In genomic region chr20:19405958-19406357, GRCh38 we compare ENCODE assay signal across 35 cellular contexts.
"Had no signal": no experiment of that assay in that cellular context is flagged by ENCODE, and none has a peak within 500 bp of the region (broad histone marks: within the 10 kb centered on the region; RNA-seq: fewer than 3 reads in every experiment).

No MANE protein-coding gene starts in this region.

- H3K27me3 Mint-ChIP-seq: activated CD4-positive, alpha-beta memory T cell treated with anti-CD3 and anti-CD28 coated beads, Interleukin-2, amount 10 ng/mL, durations not matched to agents 7 days and 5 days; activated CD4-positive, alpha-beta T cell treated with anti-CD3 and anti-CD28 coated beads for 36 hours; activated CD8-positive, alpha-beta memory T cell treated with anti-CD3 and anti-CD28 coated beads, Interleukin-2, amount 10 ng/mL, durations not matched to agents 7 days and 5 days; activated T-helper 17 cell treated with anti-CD3 and anti-CD28 coated beads, Interleukin-2, amount 50 U/mL, for 72 hours; central memory CD8-positive, alpha-beta T cell had no signal

- H3K27me3 ChIP-seq: ascending aorta, cardiac muscle cell, MG63, SJSA1 had no signal

- H3K9me3 ChIP-seq: ascending aorta, MG63, SJSA1, SK-N-SH had no signal

- DNase-seq: activated CD4-positive, alpha-beta memory T cell treated with anti-CD3 and anti-CD28 coated beads, Interleukin-2, amount 10 ng/mL, durations not matched to agents 7 days and 5 days; activated CD4-positive, alpha-beta T cell treated with anti-CD3 and anti-CD28 coated beads for 36 hours; activated CD8-positive, alpha-beta memory T cell treated with anti-CD3 and anti-CD28 coated beads for 24 hours; activated CD8-positive, alpha-beta memory T cell treated with anti-CD3 and anti-CD28 coated beads, Interleukin-2, amount 10 ng/mL, durations not matched to agents 7 days and 5 days; activated CD8-positive, alpha-beta memory T cell treated with anti-CD3 and anti-CD28 coated beads, Interleukin-2, amount 50 U/mL, for 48 hours; activated effector memory CD4-positive, alpha-beta T cell treated with anti-CD3 and anti-CD28 coated beads, Interleukin-2, amount 50 U/mL, for 16 hours; activated naive CD4-positive, alpha-beta T cell; activated naive CD4-positive, alpha-beta T cell treated with anti-CD3 and anti-CD28 coated beads, Interleukin-2, amount 50 U/mL, for 16 hours; activated naive CD8-positive, alpha-beta T cell treated with anti-CD3 and anti-CD28 coated beads, Interleukin-2, amount 10 ng/mL, durations not matched to agents 7 days and 5 days; activated T-cell treated with anti-CD3 and anti-CD28 coated beads, Interleukin-2, amount 50 U/mL, for 72 hours; amygdala; Kasumi-1; KG1; MG63; NCI-H1048; NCI-H1105 treated with DMSO at 0.1 percent for 48 hours; NCI-H1436; NCI-H1694 treated with DMSO at 0.1 percent for 48 hours; NCI-H2029; NCI-H345; NCI-H526 treated with DMSO at 0.1 percent for 48 hours; NCI-H774; RPMI8226; SHP77 treated with DMSO at 0.1 percent for 48 hours; SK-N-SH had no signal

- H3K4me3 Mint-ChIP-seq: activated CD4-positive, alpha-beta memory T cell treated with anti-CD3 and anti-CD28 coated beads, Interleukin-2, amount 10 ng/mL, durations not matched to agents 7 days and 5 days; activated CD4-positive, alpha-beta T cell treated with anti-CD3 and anti-CD28 coated beads for 36 hours; activated CD8-positive, alpha-beta memory T cell treated with anti-CD3 and anti-CD28 coated beads, Interleukin-2, amount 10 ng/mL, durations not matched to agents 7 days and 5 days; activated naive CD8-positive, alpha-beta T cell treated with anti-CD3 and anti-CD28 coated beads, Interleukin-2, amount 10 ng/mL, durations not matched to agents 7 days and 5 days; activated T-cell treated with anti-CD3 and anti-CD28 coated beads, Interleukin-2, amount 50 U/mL, for 72 hours; activated T-helper 17 cell treated with anti-CD3 and anti-CD28 coated beads, Interleukin-2, amount 50 U/mL, for 72 hours; central memory CD8-positive, alpha-beta T cell; T-helper 1 cell treated with Interleukin-12 subunit alpha and Interleukin-12 subunit beta and Interleukin-4 antibody, amounts not matched to agents 30 μg/mL and 1 μg/mL, for 36 hours; T-helper 2 cell treated with Interferon-gamma antibody and Interleukin-4, amounts not matched to agents 5 μg/mL and 100 μg/mL, for 36 hours; WTC11 had no signal

- ATAC-seq: activated CD4-positive, alpha-beta T cell treated with anti-CD3 and anti-CD28 coated beads for 36 hours; activated CD4-positive, CD25-positive, alpha-beta regulatory T cell treated with anti-CD3 and anti-CD28 coated beads, Interleukin-2, amount 50 U/mL, for 24 hours; activated CD8-positive, alpha-beta memory T cell treated with anti-CD3 and anti-CD28 coated beads, Interleukin-2, amount 10 ng/mL, durations not matched to agents 7 days and 5 days; activated T-cell treated with anti-CD3 and anti-CD28 coated beads, Interleukin-2, amount 50 U/mL, for 72 hours; activated T-helper 17 cell treated with anti-CD3 and anti-CD28 coated beads, Interleukin-2, amount 50 U/mL, for 72 hours; Panc1; WTC11 had no signal

- H3K4me3 ChIP-seq: ascending aorta, cardiac muscle cell, MG63, SJSA1 had no signal

- H3K9me3 Mint-ChIP-seq: activated naive CD8-positive, alpha-beta T cell treated with anti-CD3 and anti-CD28 coated beads, Interleukin-2, amount 10 ng/mL, durations not matched to agents 7 days and 5 days; activated T-cell treated with anti-CD3 and anti-CD28 coated beads, Interleukin-2, amount 50 U/mL, for 72 hours; T-helper 2 cell treated with Interferon-gamma antibody and Interleukin-4, amounts not matched to agents 5 μg/mL and 100 μg/mL, for 36 hours had no signal

- H3K4me1 ChIP-seq: ascending aorta, SJSA1 had no signal

- H3K4me1 Mint-ChIP-seq: activated CD4-positive, alpha-beta memory T cell treated with anti-CD3 and anti-CD28 coated beads, Interleukin-2, amount 10 ng/mL, durations not matched to agents 7 days and 5 days; activated CD4-positive, alpha-beta T cell treated with anti-CD3 and anti-CD28 coated beads for 36 hours; activated CD8-positive, alpha-beta memory T cell treated with anti-CD3 and anti-CD28 coated beads, Interleukin-2, amount 10 ng/mL, durations not matched to agents 7 days and 5 days; activated naive CD8-positive, alpha-beta T cell treated with anti-CD3 and anti-CD28 coated beads, Interleukin-2, amount 10 ng/mL, durations not matched to agents 7 days and 5 days; activated T-helper 17 cell treated with anti-CD3 and anti-CD28 coated beads, Interleukin-2, amount 50 U/mL, for 72 hours; central memory CD8-positive, alpha-beta T cell had no signal

- H3K36me3 Mint-ChIP-seq: activated CD8-positive, alpha-beta memory T cell treated with anti-CD3 and anti-CD28 coated beads, Interleukin-2, amount 10 ng/mL, durations not matched to agents 7 days and 5 days had no signal

- H3K27ac Mint-ChIP-seq: activated CD4-positive, alpha-beta memory T cell treated with anti-CD3 and anti-CD28 coated beads, Interleukin-2, amount 10 ng/mL, durations not matched to agents 7 days and 5 days; activated CD4-positive, alpha-beta T cell treated with anti-CD3 and anti-CD28 coated beads for 36 hours; activated CD8-positive, alpha-beta memory T cell treated with anti-CD3 and anti-CD28 coated beads, Interleukin-2, amount 10 ng/mL, durations not matched to agents 7 days and 5 days; activated naive CD8-positive, alpha-beta T cell treated with anti-CD3 and anti-CD28 coated beads, Interleukin-2, amount 10 ng/mL, durations not matched to agents 7 days and 5 days; activated T-cell treated with anti-CD3 and anti-CD28 coated beads, Interleukin-2, amount 50 U/mL, for 72 hours; activated T-helper 17 cell treated with anti-CD3 and anti-CD28 coated beads, Interleukin-2, amount 50 U/mL, for 72 hours; T-helper 1 cell treated with Interleukin-12 subunit alpha and Interleukin-12 subunit beta and Interleukin-4 antibody, amounts not matched to agents 30 μg/mL and 1 μg/mL, for 36 hours; T-helper 2 cell treated with Interferon-gamma antibody and Interleukin-4, amounts not matched to agents 5 μg/mL and 100 μg/mL, for 36 hours; WTC11 had no signal

- H3K9ac ChIP-seq: SK-N-SH had no signal

- H3K4me2 ChIP-seq: SK-N-SH had no signal

- H3K36me3 ChIP-seq: ascending aorta, cardiac muscle cell, MG63, SJSA1 had no signal

- H3K9me2 ChIP-seq: SK-N-SH had no signal

- H3K27ac ChIP-seq: ascending aorta, cardiac muscle cell, SJSA1 had no signal
